ENCODE assay signal across 8 cellular contexts in the genomic region with DNA sequence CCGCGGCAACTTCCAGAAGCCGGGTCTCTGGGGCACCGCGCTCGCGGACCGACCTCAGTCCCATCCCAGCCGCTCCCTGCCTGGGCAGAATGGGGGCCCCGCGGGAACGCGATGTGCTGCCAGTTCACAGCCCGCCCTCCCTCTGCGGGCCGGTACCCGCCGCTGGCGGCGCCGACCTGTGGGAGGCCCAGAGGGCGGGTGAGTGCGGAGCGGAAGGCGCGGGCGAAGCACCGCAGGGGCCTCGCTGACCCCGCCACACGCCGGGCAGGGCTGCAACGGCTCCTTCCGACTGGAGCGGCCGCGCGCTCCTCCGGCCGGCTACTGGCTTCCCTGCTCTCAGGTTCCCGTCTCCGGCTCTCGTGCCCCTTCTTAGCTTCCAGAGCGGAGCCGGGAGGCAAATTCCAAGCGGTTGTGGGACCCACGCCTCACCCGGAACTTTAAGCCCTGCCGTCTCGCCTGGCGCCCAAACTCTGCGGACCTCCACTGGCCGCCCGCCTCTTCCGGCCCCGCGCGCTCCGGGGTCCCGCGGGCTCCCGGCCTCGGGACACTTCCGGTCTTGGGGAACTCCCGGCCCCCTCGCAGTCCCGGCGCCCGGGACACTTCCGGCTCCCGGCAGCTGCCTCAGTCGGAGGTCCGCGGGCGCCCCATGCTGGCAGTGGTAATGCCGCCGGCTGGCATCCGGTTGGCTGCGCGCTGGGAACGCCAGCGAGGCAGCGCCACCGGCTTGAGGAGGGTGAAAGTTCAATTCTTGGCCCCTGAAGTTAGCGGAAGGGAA. TPM values are rescaled to one million over a fixed set of nuclear protein-coding genes. Genes with fewer than 3 reads are reported as not detected.
DNase-seq lines count a peak whose midpoint lies in the region; TF ChIP-seq lines count a peak whose summit lies in the region.

Gene CYREN (minus strand): TSS at position 485 of the 775 bp plus-strand sequence. CDS start 1,785 bp downstream, outside the sequence.

- no peak within 1 kb of the TSS for H3K27ac ChIP-seq in H9 (ENCODE audit: insufficient read length, low read depth, low read length)
- peak within 1 kb of the TSS; percentile 97 for H3K27ac ChIP-seq in subcutaneous abdominal adipose tissue (ENCODE audit: low read depth, low read length)

- H3K4me3 ChIP-seq in foreskin fibroblast (ENCODE audit: low read depth in 1 of 2, low read length in 2 of 2) (peak within 1 kb of the TSS; percentile 76 to 93), neuron (ENCODE audit: low read length) (peak within 1 kb of the TSS; percentile 74), subcutaneous abdominal adipose tissue (ENCODE audit: low read depth in 1 of 5, low read length in 5 of 5) (peak within 1 kb of the TSS; percentile 76 to 85 (median 83))

- no peak within 1 kb of the TSS for H2AK5ac ChIP-seq in H9 (ENCODE audit: insufficient read length, low read length)

- H3K9me3 Mint-ChIP-seq in H9 = no peaks in the 10 kb centered on the region

- in situ Hi-C loops in G401 (cut with HindIII; ENCODE audit: low sequenced_read_pairs) = no loop called here

- H2BK20ac ChIP-seq in H9 (ENCODE audit: low read depth, low read length, poor library complexity, severe bottlenecking) = no peak within 1 kb of the TSS

- peak; percentile 76 for DNase-seq in G401 (ENCODE audit: low spot score)
- peak; percentile 91 for DNase-seq in H9
- peak; percentile 95 for DNase-seq in M059J (ENCODE audit: low read depth)
- DNase-seq in SHP77 (lab: John Stamatoyannopoulos, UW) = peak; percentile 93 to 94
- DNase-seq in activated effector memory CD4-positive, alpha-beta T cell treated with anti-CD3 and anti-CD28 coated beads, Interleukin-2, amount 50 U/mL, for 16 hours = peak; percentile 97
- DNase-seq in foreskin fibroblast = peak; percentile 96 to 99

- peaks cover 8% of the 10 kb centered on the region for H3K23me2 ChIP-seq in H9 (ENCODE audit: insufficient read length, low read depth, low read length, poor library complexity, severe bottlenecking)

- H2AFZ ChIP-seq in H9 (ENCODE audit: low read length) (no peak within 1 kb of the TSS), neuron (ENCODE audit: low read depth, low read length) (peak within 1 kb of the TSS; percentile 90)

- H3K4ac ChIP-seq in H9 (ENCODE audit: low read depth, low read length) = no peak within 1 kb of the TSS

- no peak within 1 kb of the TSS for H4K5ac ChIP-seq in H9 (ENCODE audit: insufficient read length, low read depth, low read length)

- no peak within 1 kb of the TSS for H3K56ac ChIP-seq in H9 (ENCODE audit: insufficient read length, low read depth, low read length)

- peaks cover 36% of the 10 kb centered on the region for H3K36me3 ChIP-seq in neuron (ENCODE audit: insufficient read depth, low read length)
- peaks cover 0 to 35% (median 28%) of the 10 kb centered on the region in 5 donors for H3K36me3 ChIP-seq in subcutaneous abdominal adipose tissue (ENCODE audit: control insufficient read depth in 5 of 5, insufficient read depth in 5 of 5, low read length in 5 of 5)

- H3K4me1 ChIP-seq in H9 (ENCODE audit: insufficient read depth, low read length) = 0 out of 2 replicates have a peak, but pooled peaks cover 2% of the 10 kb centered on the region
- H3K4me1 ChIP-seq in neuron (ENCODE audit: insufficient read depth, low read length) = peaks cover 18% of the 10 kb centered on the region
- peaks cover 15 to 55% (median 50%) of the 10 kb centered on the region in 5 donors for H3K4me1 ChIP-seq in subcutaneous abdominal adipose tissue (ENCODE audit: control insufficient read depth in 5 of 5, insufficient read depth in 5 of 5, low read length in 5 of 5)

- no peaks in the 10 kb centered on the region for H3K27me3 Mint-ChIP-seq in H9 (ENCODE audit: low read depth)

- peak; percentile 31; the same call in 2 of the 3 replicates for TF ChIP-seq CTCF in H9 (conservative IDR thresholded peaks at IDR 0.05)
- peak; percentile 59 for TF ChIP-seq CTCF in foreskin fibroblast (IDR thresholded peaks at IDR 0.05; ENCODE audit: low read depth, low read length)

- no peaks in the 10 kb centered on the region for H3K9me3 ChIP-seq in H9 (ENCODE audit: control insufficient read depth, low read depth, low read length)
- H3K9me3 ChIP-seq in neuron (ENCODE audit: low read length) = no peaks in the 10 kb centered on the region
- H3K9me3 ChIP-seq in subcutaneous abdominal adipose tissue (ENCODE audit: control insufficient read depth in 5 of 5, low read length in 5 of 5) = no peaks in the 10 kb centered on the region

- no peak within 1 kb of the TSS for H2BK12ac ChIP-seq in H9 (ENCODE audit: insufficient read length, low read depth, low read length)

- no peak within 1 kb of the TSS; the same call in 1 of the 2 replicates for H2BK15ac ChIP-seq in H9 (ENCODE audit: low read depth, low read length)

- H3K4me1 Mint-ChIP-seq in H9 = peaks cover 30 to 31% of the 10 kb centered on the region in 2 experiments

- H3K9ac ChIP-seq in H9 (ENCODE audit: extremely low read depth, insufficient read length, low read length) (peak within 1 kb of the TSS; percentile 70), subcutaneous abdominal adipose tissue (ENCODE audit: low read length in 5 of 5) (peak within 1 kb of the TSS; percentile 56 to 98 (median 93))

- H4K91ac ChIP-seq in H9 (ENCODE audit: insufficient read length, low read depth, low read length) = no peak within 1 kb of the TSS

- no peak within 1 kb of the TSS for H3T11ph ChIP-seq in H9 (ENCODE audit: low read length)

- no peak within 1 kb of the TSS for H2BK5ac ChIP-seq in H9 (ENCODE audit: insufficient read length, low read length)

- no peaks in the 10 kb centered on the region for H4K20me1 ChIP-seq in H9 (ENCODE audit: control insufficient read depth, insufficient read depth, insufficient read length)

- H3K36me3 Mint-ChIP-seq in H9 (ENCODE audit: insufficient read depth in 1 of 3, low read depth in 3 of 3) = peaks cover 34 to 38% (median 37%) of the 10 kb centered on the region in 3 experiments; a peak in 6 of 7 replicates

- no peaks in the 10 kb centered on the region; the same call in 1 of the 2 replicates for H3K79me2 ChIP-seq in H9 (ENCODE audit: insufficient read depth, low read length)

- peak within 1 kb of the TSS; percentile 69 for H3K4me2 ChIP-seq in H9 (ENCODE audit: insufficient read depth, insufficient read length, low read length)

- H4K8ac ChIP-seq in H9 (replicated peaks; ENCODE audit: insufficient read length, low read depth, low read length) = no peak within 1 kb of the TSS

- peak within 1 kb of the TSS; percentile 80 for H3K18ac ChIP-seq in H9 (ENCODE audit: insufficient read length, low read depth, low read length)

- H3K27me3 ChIP-seq in H9 (ENCODE audit: insufficient read depth, low read length) = no peaks in the 10 kb centered on the region
- H3K27me3 ChIP-seq in neuron (ENCODE audit: insufficient read depth, low read length) = no peaks in the 10 kb centered on the region
- H3K27me3 ChIP-seq in subcutaneous abdominal adipose tissue (ENCODE audit: control insufficient read depth in 5 of 5, insufficient read depth in 4 of 5, low read length in 5 of 5) = no peaks in the 10 kb centered on the region

- peak within 1 kb of the TSS; percentile 82 to 84 for H3K4me3 Mint-ChIP-seq in H9

- H2BK120ac ChIP-seq in H9 (ENCODE audit: low read depth, low read length, poor library complexity, severe bottlenecking) = no peak within 1 kb of the TSS

- H3K27ac Mint-ChIP-seq in H9 = peak within 1 kb of the TSS; percentile 95 to 97 (median 96)

- WGBS in H9 (ENCODE audit: extremely low coverage, insufficient read length, low lambda C conversion rate) = no CpG with 5 or more reads among the region's 85 CpGs

- H3K79me1 ChIP-seq in H9 (ENCODE audit: insufficient read depth, low read depth, low read length, poor library complexity, severe bottlenecking) = no peaks in the 10 kb centered on the region

- H3K14ac ChIP-seq in H9 (ENCODE audit: insufficient read depth, low read length) = peak within 1 kb of the TSS; percentile 91

- no peak within 1 kb of the TSS for H3K23ac ChIP-seq in H9 (ENCODE audit: insufficient read length, low read depth, low read length)

RNA-seq across cellular contexts. Expression of gene CYREN, which starts in this region (rescaled TPM):
- 65.5 and 72.8 TPM in 2 replicates for total RNA-seq in G401 (2014; rRNA removed; shearing (Covaris generic))
- total RNA-seq in H9 (2021) = 72.0 and 76.0 TPM in 2 replicates
- 49.5 and 62.2 TPM in 2 replicates for total RNA-seq in M059J (2014; rRNA removed; shearing (Covaris generic))
